14 cellular contexts compared by ENCODE assay signal in genomic region chr2:120574620-120575019, GRCh38.
DNase-seq lines count a peak whose midpoint lies in the region; ATAC-seq and TF ChIP-seq lines count a peak whose summit lies in the region.
"Had no signal": no experiment of that assay in that cellular context is flagged by ENCODE, and none has a peak within 500 bp of the region (broad histone marks: within the 10 kb centered on the region; RNA-seq: fewer than 3 reads in every experiment).

No MANE protein-coding gene starts in this region.

- DNase-seq in Right ventricle myocardium superior: peak; percentile 10
- no peak for DNase-seq in left ventricle myocardium inferior
- peak; percentile 55 for DNase-seq in chondrocyte (ENCODE audit: low spot score)
- no peak for DNase-seq in neuronal stem cell (ENCODE audit: low spot score)
- DNase-seq in COLO829 (ENCODE audit: low spot score): no peak
- no peak for DNase-seq in activated effector memory CD4-positive, alpha-beta T cell treated with anti-CD3 and anti-CD28 coated beads, Interleukin-2, amount 50 U/mL, for 16 hours
- DNase-seq in upper lobe of right lung: no peak
- DNase-seq: 8988T; CD8-positive, alpha-beta T cell; COR-L47; GM23248 had no signal

- H3K14ac ChIP-seq in neuronal stem cell (ENCODE audit: low read length): no peak overlapping the region

- no peak overlapping the region for H3K4me3 Mint-ChIP-seq in chondrocyte (ENCODE audit: unreplicated experiment)
- H3K4me3 Mint-ChIP-seq: CD8-positive, alpha-beta T cell had no signal

- H3K4me3 ChIP-seq in left ventricle myocardium inferior: no peak overlapping the region
- no peak overlapping the region for H3K4me3 ChIP-seq in neuronal stem cell (ENCODE audit: low read length in 2 of 2)
- H3K4me3 ChIP-seq in upper lobe of right lung: no peak overlapping the region
- H3K4me3 ChIP-seq: BLaER1 treated with 17β-estradiol and CSF1 and Interleukin-3, amounts not matched to agents 10 nM and 100 nM; GM23248; HAP-1 had no signal

- no peak overlapping the region for H4K8ac ChIP-seq in neuronal stem cell (ENCODE audit: low read depth, low read length)

- H3K9me3 ChIP-seq in left ventricle myocardium inferior (replicated peaks) (no peaks in the 10 kb centered on the region), neuronal stem cell (replicated peaks in 1 of 2; ENCODE audit: control insufficient read depth in 2 of 2, insufficient read depth in 1 of 2, low read depth in 1 of 2, low read length in 2 of 2) (no peaks in the 10 kb centered on the region), upper lobe of right lung (no peaks in the 10 kb centered on the region)
- H3K9me3 ChIP-seq: BLaER1 treated with 17β-estradiol and CSF1 and Interleukin-3, amounts not matched to agents 10 nM and 100 nM; HAP-1 had no signal

- H2BK15ac ChIP-seq in neuronal stem cell (ENCODE audit: low read length): no peak overlapping the region

- H3K36me3 ChIP-seq in left ventricle myocardium inferior (no peaks in the 10 kb centered on the region), neuronal stem cell (replicated peaks in 1 of 2; ENCODE audit: control insufficient read depth in 2 of 2, insufficient read depth in 2 of 2, low read length in 2 of 2) (no peaks in the 10 kb centered on the region), upper lobe of right lung (no peaks in the 10 kb centered on the region)
- H3K36me3 ChIP-seq: BLaER1 treated with 17β-estradiol and CSF1 and Interleukin-3, amounts not matched to agents 10 nM and 100 nM; HAP-1 had no signal

- WGBS in neuronal stem cell (ENCODE audit: extremely low coverage in 2 of 2, insufficient read length in 2 of 2, insufficient replicate concordance in 1 of 2), 2 donors: no CpG with 5 or more reads among the region's 4 CpGs

- H3K9me3 Mint-ChIP-seq in chondrocyte (ENCODE audit: low read depth): no peaks in the 10 kb centered on the region
- H3K9me3 Mint-ChIP-seq: CD8-positive, alpha-beta T cell had no signal

- H2AK5ac ChIP-seq in neuronal stem cell (ENCODE audit: low read depth, low read length): no peak overlapping the region

- H3K18ac ChIP-seq in neuronal stem cell (ENCODE audit: low read length): peak overlapping the region; percentile 57

- TF ChIP-seq CTCF in left ventricle myocardium inferior (IDR thresholded peaks at IDR 0.05; ENCODE audit: borderline replicate concordance) (no peak), chondrocyte (IDR thresholded peaks at IDR 0.05) (no peak), upper lobe of right lung (IDR thresholded peaks at IDR 0.05) (no peak)

- intact Hi-C loops in Right ventricle myocardium superior (cut with DNase I) (loop anchor here (10.0 kb wide), 1 partner anchor 130 kb away; no protein-coding TSS in a partner anchor), left ventricle myocardium inferior (cut with micrococcal nuclease) (no loop called here), upper lobe of right lung (cut with DNase I) (loop anchor here (10.0 kb wide), 1 partner anchor 100 kb away; no protein-coding TSS in a partner anchor)

- no peak overlapping the region for H3K27ac ChIP-seq in left ventricle myocardium inferior (replicated peaks)
- H3K27ac ChIP-seq in neuronal stem cell (replicated peaks; ENCODE audit: low read length): no peak overlapping the region
- no peak overlapping the region for H3K27ac ChIP-seq in upper lobe of right lung
- H3K27ac ChIP-seq: BLaER1 treated with 17β-estradiol and CSF1 and Interleukin-3, amounts not matched to agents 10 nM and 100 nM; GM23248; HL-60 had no signal

- ATAC-seq in Right ventricle myocardium superior (ENCODE audit: poor library complexity) (no peak), upper lobe of right lung (no peak)
- ATAC-seq: CD8-positive, alpha-beta T cell had no signal

- no peak overlapping the region for H3K27ac Mint-ChIP-seq in chondrocyte (ENCODE audit: unreplicated experiment)
- H3K27ac Mint-ChIP-seq: CD8-positive, alpha-beta T cell had no signal

- H3K36me3 Mint-ChIP-seq in chondrocyte (ENCODE audit: low read depth): no peaks in the 10 kb centered on the region
- H3K36me3 Mint-ChIP-seq: CD8-positive, alpha-beta T cell had no signal

- H2AFZ ChIP-seq in neuronal stem cell (ENCODE audit: low read length): no peak overlapping the region
- H2AFZ ChIP-seq: GM23248 had no signal

- no peak overlapping the region for H2BK120ac ChIP-seq in neuronal stem cell (ENCODE audit: low read depth, low read length)

- no peak overlapping the region for H2BK12ac ChIP-seq in neuronal stem cell (ENCODE audit: low read length)

- H3K4me1 ChIP-seq in left ventricle myocardium inferior (peaks cover 26% of the 10 kb centered on the region), neuronal stem cell (ENCODE audit: control insufficient read depth in 2 of 2, insufficient read depth in 1 of 2, low read depth in 1 of 2, low read length in 2 of 2) (peaks cover 0 to 4% of the 10 kb centered on the region in 2 donors), upper lobe of right lung (peaks cover 5% of the 10 kb centered on the region)
- H3K4me1 ChIP-seq: HAP-1 had no signal

- H3K4ac ChIP-seq in neuronal stem cell (ENCODE audit: low read length): no peak overlapping the region

- H4K91ac ChIP-seq in neuronal stem cell (ENCODE audit: low read depth, low read length, poor library complexity): no peak overlapping the region

- no peak overlapping the region for H3K4me2 ChIP-seq in neuronal stem cell (ENCODE audit: insufficient read depth, low read length, poor library complexity, severe bottlenecking)

- H3K23ac ChIP-seq in neuronal stem cell (ENCODE audit: low read depth, low read length, poor library complexity): no peak overlapping the region

- no peak overlapping the region for H2BK5ac ChIP-seq in neuronal stem cell (ENCODE audit: low read length)

- H3K4me1 Mint-ChIP-seq in chondrocyte (ENCODE audit: low read depth): peaks cover 2% of the 10 kb centered on the region

- H3K27me3 ChIP-seq in left ventricle myocardium inferior (ENCODE audit: low read depth) (no peaks in the 10 kb centered on the region), neuronal stem cell (ENCODE audit: control insufficient read depth in 3 of 3, insufficient read depth in 3 of 3, low read depth in 1 of 3, low read length in 3 of 3) (peaks cover 0 to 60% (median 38%) of the 10 kb centered on the region in 3 experiments), upper lobe of right lung (peaks cover 11% of the 10 kb centered on the region)

- peaks cover 32% of the 10 kb centered on the region for H3K27me3 Mint-ChIP-seq in chondrocyte (ENCODE audit: low read depth)

- no peaks in the 10 kb centered on the region for H3K79me1 ChIP-seq in neuronal stem cell (ENCODE audit: low read depth, low read length)

- H3K9ac ChIP-seq in neuronal stem cell (ENCODE audit: low read depth, low read length, poor library complexity): no peak overlapping the region
- H3K9ac ChIP-seq: BLaER1 treated with 17β-estradiol and CSF1 and Interleukin-3, amounts not matched to agents 10 nM and 100 nM; GM23248 had no signal

Comparison
In these comparisons a context has a peak if more than half of its experiments do, and no peak if none do; other contexts are left out.
1. DNase-seq: peak in Right ventricle myocardium superior (single experiment) and chondrocyte (single experiment); none in left ventricle myocardium inferior (single experiment), neuronal stem cell (single experiment), COLO829 (single experiment), activated effector memory CD4-positive, alpha-beta T cell treated with anti-CD3 and anti-CD28 coated beads, Interleukin-2, amount 50 U/mL, for 16 hours (single experiment) and upper lobe of right lung (single experiment).